1 cellular context compared by ENCODE assay signal in the genomic region with DNA sequence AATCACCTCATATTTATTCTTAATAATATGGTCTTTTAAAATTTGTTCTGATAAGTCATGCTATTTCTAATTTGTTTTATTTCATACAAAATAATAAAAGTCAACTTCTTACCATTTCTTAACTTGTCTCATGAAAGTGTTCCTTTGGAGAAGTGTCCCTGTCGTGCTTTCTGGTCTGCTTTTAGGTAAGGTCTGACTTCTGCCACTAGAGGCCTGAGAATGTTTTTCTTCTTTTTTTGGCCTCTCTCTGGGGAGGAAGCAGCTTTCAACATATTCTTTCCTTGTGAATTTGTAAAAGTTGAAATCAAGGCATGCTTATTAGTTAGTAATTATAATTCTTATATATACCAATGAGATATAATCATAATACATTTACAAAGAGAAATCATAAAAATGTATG.
TF ChIP-seq lines count a peak whose summit lies in the region.

No MANE protein-coding gene starts in this region.

TF ChIP-seq in H1, 55 proteins besides CTCF, POLR2A, EP300 and RAD21:
- TF ChIP-seq CHD7 (IDR thresholded peaks at IDR 0.05; ENCODE audit: insufficient replicate concordance, low read length), result no peak
- no peak for TF ChIP-seq JUN (IDR thresholded peaks at IDR 0.05; ENCODE audit: low read depth, low read length)
- no peak for TF ChIP-seq ATF3 (IDR thresholded peaks at IDR 0.05; ENCODE audit: insufficient read depth, low read depth, low read length)
- no peak for TF ChIP-seq EGR1 (IDR thresholded peaks at IDR 0.05; ENCODE audit: borderline replicate concordance, low read depth, low read length)
- TF ChIP-seq NANOG (IDR thresholded peaks at IDR 0.05; ENCODE audit: insufficient read depth, low read depth, low read length, poor library complexity, severe bottlenecking), result no peak
- TF ChIP-seq RXRA (IDR thresholded peaks at IDR 0.05; ENCODE audit: insufficient read depth, low read depth, low read length), result no peak
- TF ChIP-seq KDM5A (IDR thresholded peaks at IDR 0.05; ENCODE audit: low read length), result no peak
- TF ChIP-seq SUZ12 (IDR thresholded peaks at IDR 0.05; ENCODE audit: low read length), result no peak
- TF ChIP-seq GABPA (IDR thresholded peaks at IDR 0.05; ENCODE audit: borderline replicate concordance, insufficient read depth, low read length), result no peak
- TF ChIP-seq CEBPB (IDR thresholded peaks at IDR 0.05; ENCODE audit: low read depth, low read length), result no peak
- TF ChIP-seq KDM4A (IDR thresholded peaks at IDR 0.05; ENCODE audit: low read depth, low read length, severe bottlenecking), result no peak
- TF ChIP-seq SP1 (IDR thresholded peaks at IDR 0.05; ENCODE audit: low read depth, low read length), result no peak
TF ChIP-seq in H1: peak in this region for 0.
